ENCODE assay signal across 9 cellular contexts in genomic region chr3:67605377-67605776, GRCh38. TPM values are rescaled to one million over a fixed set of nuclear protein-coding genes. Genes with fewer than 3 reads are reported as not detected.
DNase-seq lines count a peak whose midpoint lies in the region; TF ChIP-seq lines count a peak whose summit lies in the region.
"Had no signal": no experiment of that assay in that cellular context is flagged by ENCODE, and none has a peak within 500 bp of the region (broad histone marks: within the 10 kb centered on the region; RNA-seq: fewer than 3 reads in every experiment).

No MANE protein-coding gene starts in this region.

- H3K36me3 Mint-ChIP-seq in mesothelial cell of epicardium, result peaks cover 24% of the 10 kb centered on the region

- H3K4me3 Mint-ChIP-seq in mesothelial cell of epicardium, result no peak overlapping the region

- in situ Hi-C loops in G401 (cut with HindIII; ENCODE audit: low sequenced_read_pairs), result no loop called here

- DNase-seq in Daoy (ENCODE audit: low read depth) (peak; percentile 3), M059J (ENCODE audit: low read depth) (peak; percentile 63), dermis blood vessel endothelial cell (peak; percentile 65), non-pigmented ciliary epithelial cell (ENCODE audit: low read depth) (peak; percentile 51), G401 (ENCODE audit: low spot score) (no peak), NCI-H2196 (lab: John Stamatoyannopoulos, UW; ENCODE audit: unreplicated experiment) (no peak), mesothelial cell of epicardium (ENCODE audit: low spot score in 2 of 2, unreplicated experiment in 2 of 2) (no peak), putamen (ENCODE audit: low spot score) (no peak)
- DNase-seq: activated CD8-positive, alpha-beta memory T cell treated with anti-CD3 and anti-CD28 coated beads for 24 hours had no signal

- no peak overlapping the region for H3K27ac Mint-ChIP-seq in mesothelial cell of epicardium

- H3K9me3 Mint-ChIP-seq in mesothelial cell of epicardium, result peaks cover 6% of the 10 kb centered on the region

- H3K4me1 Mint-ChIP-seq in mesothelial cell of epicardium, result peaks cover 6% of the 10 kb centered on the region

- no peaks in the 10 kb centered on the region for H3K27me3 Mint-ChIP-seq in mesothelial cell of epicardium (ENCODE audit: low read depth)

- TF ChIP-seq CTCF in mesothelial cell of epicardium (IDR thresholded peaks at IDR 0.05; ENCODE audit: unreplicated experiment), result no peak

RNA-seq across cellular contexts. Expression of gene SUCLG2, which starts 49.0 kb away (rescaled TPM):
- total RNA-seq in Daoy (2014; rRNA removed; shearing (Covaris generic)), result 20.3 and 22.1 TPM in 2 replicates
- total RNA-seq in M059J (2014; rRNA removed; shearing (Covaris generic)), result 26.3 and 28.7 TPM in 2 replicates
- total RNA-seq in dermis blood vessel endothelial cell (33.2 and 59.1 TPM in 2 replicates), mesothelial cell of epicardium (35.0 to 35.9 TPM (median 35.2 TPM) in 3 replicates)
- 74.4 and 104 TPM in 2 replicates for total RNA-seq in G401 (2014; rRNA removed; shearing (Covaris generic))

Comparison
In these comparisons a context has a peak if more than half of its experiments do, and no peak if none do; other contexts are left out.
1. DNase-seq: peak in Daoy (single experiment), M059J (single experiment), dermis blood vessel endothelial cell (single experiment) and non-pigmented ciliary epithelial cell (single experiment); none in G401 (single experiment), NCI-H2196 (single experiment), mesothelial cell of epicardium (0 of 2) and putamen (single experiment).